In genomic region chr2:157704148-157704547, GRCh38 we compare ENCODE assay signal across 3 cellular contexts.
DNase-seq lines count a peak whose midpoint lies in the region; FAIRE-seq and TF ChIP-seq lines count a peak whose summit lies in the region.
"Not testable (repeated sequence)": the region's sequence is repeated elsewhere in the genome, so short reads cannot be mapped to it uniquely, and the experiment has no call there.

No MANE protein-coding gene starts in this region.

- 93 to 97% (median 96%) methylated on average over 6 of the region's 6 CpGs for WGBS in spleen, 5 donors

- peaks cover 16% of the 10 kb centered on the region for H3K9me3 Mint-ChIP-seq in astrocyte (ENCODE audit: unreplicated experiment)

- not testable (repeated sequence) for TF ChIP-seq POLR2A in spleen (IDR thresholded peaks at IDR 0.05)

- FAIRE-seq in astrocyte (lab: Jason Lieb, UNC), result not testable (repeated sequence)
- FAIRE-seq in bronchial epithelial cell (lab: Jason Lieb, UNC), result peak; percentile 50

- H3K27me3 ChIP-seq in astrocyte (ENCODE audit: insufficient read depth, low read length); bronchial epithelial cell (ENCODE audit: control insufficient read depth, insufficient read depth, low read length); spleen (replicated peaks in 1 of 7): not testable (repeated sequence)

- not testable (repeated sequence) for H3K4me3 Mint-ChIP-seq in astrocyte (ENCODE audit: unreplicated experiment)

- H3K79me2 ChIP-seq in astrocyte (ENCODE audit: insufficient read depth, low read length), result not testable (repeated sequence)

- not testable (repeated sequence) for DNase-seq in astrocyte (ENCODE audit: low read depth); bronchial epithelial cell (ENCODE audit: low read depth)
- DNase-seq in spleen, result peak; percentile 63

- not testable (repeated sequence) for H3K4me2 ChIP-seq in astrocyte (ENCODE audit: low read length)

- intact Hi-C loops in spleen (cut with DNase I; ENCODE audit: low total_unique reads), result not testable (repeated sequence)

- peak overlapping the region; percentile 50 for H3K27ac Mint-ChIP-seq in astrocyte (ENCODE audit: unreplicated experiment)

- H3K4me3 ChIP-seq in astrocyte (ENCODE audit: insufficient read depth, low read depth, low read length); bronchial epithelial cell (ENCODE audit: low read depth, low read length); spleen: not testable (repeated sequence)

- H3K36me3 ChIP-seq in astrocyte (ENCODE audit: insufficient read depth, low read length); bronchial epithelial cell (ENCODE audit: control insufficient read depth, insufficient read depth, low read length); spleen: not testable (repeated sequence)

- H3K4me1 Mint-ChIP-seq in astrocyte (ENCODE audit: low read depth, unreplicated experiment), result not testable (repeated sequence)

- H3K9ac ChIP-seq in astrocyte (ENCODE audit: low read length), result not testable (repeated sequence)

- H4K20me1 ChIP-seq in astrocyte (ENCODE audit: insufficient read depth, low read length), result not testable (repeated sequence)

- H3K9me3 ChIP-seq in astrocyte (ENCODE audit: insufficient read depth, low read depth, low read length), result not testable (repeated sequence)
- H3K9me3 ChIP-seq in spleen, result peaks cover 3 to 63% (median 50%) of the 10 kb centered on the region in 8 donors

- not testable (repeated sequence) for TF ChIP-seq CTCF in astrocyte (IDR thresholded peaks at IDR 0.05; ENCODE audit: insufficient read depth, low read depth, low read length); bronchial epithelial cell (IDR thresholded peaks at IDR 0.05; ENCODE audit: insufficient read depth, low read length, severe bottlenecking); spleen (IDR thresholded peaks at IDR 0.05 in 8 of 11, conservative IDR thresholded peaks at IDR 0.05 in 3 of 11)

- not testable (repeated sequence) for H3K27me3 Mint-ChIP-seq in astrocyte (ENCODE audit: low read depth, unreplicated experiment)

- H2AFZ ChIP-seq in astrocyte (ENCODE audit: low read depth, low read length), result not testable (repeated sequence)

- not testable (repeated sequence) for H3K4me1 ChIP-seq in astrocyte (ENCODE audit: insufficient read depth, low read length); spleen

- not testable (repeated sequence) for H3K27ac ChIP-seq in astrocyte (ENCODE audit: low read depth, low read length); spleen

- H3K36me3 Mint-ChIP-seq in astrocyte (ENCODE audit: low read depth, unreplicated experiment), result peaks cover 26% of the 10 kb centered on the region
